Comparison of ENCODE assay signal across 9 cellular contexts in genomic region chr19:860481-861098, GRCh38. TPM values are rescaled to one million over a fixed set of nuclear protein-coding genes. Genes with fewer than 3 reads are reported as not detected.
DNase-seq lines count a peak whose midpoint lies in the region; ATAC-seq and TF ChIP-seq lines count a peak whose summit lies in the region.
"Had no signal": no experiment of that assay in that cellular context is flagged by ENCODE, and none has a peak within 500 bp of the region (broad histone marks: within the 10 kb centered on the region; RNA-seq: fewer than 3 reads in every experiment).

No MANE protein-coding gene starts in this region.

- no peaks in the 10 kb centered on the region for H3K36me3 ChIP-seq in neutrophil
- H3K36me3 ChIP-seq in aorta (ENCODE audit: control insufficient read depth in 1 of 2, insufficient read depth in 2 of 2, low read length in 1 of 2) = no peaks in the 10 kb centered on the region

- TF ChIP-seq CTCF in neutrophil (IDR thresholded peaks at IDR 0.05) = no peak

- peaks cover 59 to 60% of the 10 kb centered on the region in 2 experiments for H3K4me1 ChIP-seq in neutrophil (ENCODE audit: control insufficient read depth in 1 of 2, insufficient read depth in 1 of 2, low read depth in 1 of 2, low read length in 1 of 2)
- H3K4me1 ChIP-seq in aorta (ENCODE audit: control insufficient read depth in 1 of 2, insufficient read depth in 2 of 2, low read length in 2 of 2) = no peaks in the 10 kb centered on the region

- H3K27me3 ChIP-seq in neutrophil (peaks cover 38% of the 10 kb centered on the region), aorta (ENCODE audit: control insufficient read depth in 1 of 2, insufficient read depth in 2 of 2, low read length in 1 of 2) (peaks cover 0 to 3% of the 10 kb centered on the region in 2 donors)

- intact Hi-C loops in aorta (cut with DNase I) = loop anchor here (2.0 to 5.0 kb wide), 2 partner anchors 57 to 60 kb away; partner anchors contain the start of gene KISS1R (in 1 of the 2)

- DNase-seq in SHP77 (lab: John Stamatoyannopoulos, UW) (peak; percentile 27 to 41), SHP77 treated with DMSO at 0.1 percent for 48 hours (lab: John Stamatoyannopoulos, UW) (no peak), NCI-H226 (peak; percentile 78), fibroblast of gingiva (ENCODE audit: low read depth) (peak; percentile 88), aorta (peak in 1 of 2 donors; percentile 76)
- DNase-seq in activated CD8-positive, alpha-beta memory T cell treated with anti-CD3 and anti-CD28 coated beads, Interleukin-2, amount 50 U/mL, for 48 hours = peak; percentile 80

- peak overlapping the region; percentile 62 to 64 for H3K4me3 ChIP-seq in neutrophil (ENCODE audit: low read depth in 1 of 2, low read length in 1 of 2)
- H3K4me3 ChIP-seq in aorta (ENCODE audit: low read length in 2 of 2) = no peak overlapping the region

- H3K9me3 ChIP-seq in neutrophil = no peaks in the 10 kb centered on the region
- H3K9me3 ChIP-seq in aorta (ENCODE audit: control insufficient read depth, low read length) = no peaks in the 10 kb centered on the region

- H3K27ac ChIP-seq in neutrophil = peak overlapping the region; percentile 87
- no peak overlapping the region for H3K27ac ChIP-seq in aorta (ENCODE audit: low read depth in 1 of 2, low read length in 2 of 2)

- WGBS in aorta, 2 donors = 6 to 8% methylated on average over 68 to 76 of the region's 76 CpGs

- ATAC-seq in aorta (ENCODE audit: low FRiP score) (peak; percentile 74), HG02678 (IDR thresholded peaks at IDR 0.05; ENCODE audit: unreplicated experiment) (no peak)

RNA-seq across cellular contexts. Expression of gene CFD, which starts 1.1 kb away (rescaled TPM):
- total RNA-seq in aorta = 100 to 1,000 TPM; 104 to 354 TPM
- 10 to 100 TPM in 1 of 2 donors, 1 to 10 TPM in 1; 3.3 to 23.9 TPM for polyA plus RNA-seq in aorta

RNA-seq across cellular contexts. Expression of gene ELANE, which starts 8.5 kb away (rescaled TPM):
- 1 to 10 TPM in 1 of 2 donors, not detected in 1; 2.0 TPM for total RNA-seq in aorta
- polyA plus RNA-seq in aorta = not detected
- total RNA-seq: pulmonary artery endothelial cell had no signal

RNA-seq across cellular contexts. Expression of gene PRTN3, which starts 19.8 kb away (rescaled TPM):
- total RNA-seq in aorta = not detected
- polyA plus RNA-seq in aorta = not detected
- total RNA-seq: pulmonary artery endothelial cell had no signal

RNA-seq across cellular contexts. Expression of gene MED16, which starts 32.4 kb away (rescaled TPM):
- 10 to 100 TPM; 31.5 to 36.5 TPM for total RNA-seq in aorta
- 100 to 1,000 TPM in 1 of 2 donors, 10 to 100 TPM in 1; 22.9 to 165 TPM for polyA plus RNA-seq in aorta

RNA-seq across cellular contexts. Expression of gene RNU6-9, which starts 32.7 kb away (rescaled TPM):
- total RNA-seq in aorta = not detected
- polyA plus RNA-seq in aorta = not detected
- total RNA-seq: pulmonary artery endothelial cell had no signal

Comparison
In these comparisons a context has a peak if more than half of its experiments do, and no peak if none do; other contexts are left out.
1. H3K4me3 ChIP-seq: peak in neutrophil (2 of 2); none in aorta (0 of 2).